ENCODE assay signal across 20 cellular contexts in genomic region chr1:69992594-69992993, GRCh38.
A peak's percentile ranks its signal among the peaks of the same experiment; 100 is the strongest.
DNase-seq lines count a peak whose midpoint lies in the region; ATAC-seq, FAIRE-seq and TF ChIP-seq lines count a peak whose summit lies in the region.
"Had no signal": no experiment of that assay in that cellular context is flagged by ENCODE, and none has a peak within 500 bp of the region (broad histone marks: within the 10 kb centered on the region; RNA-seq: fewer than 3 reads in every experiment).

No MANE protein-coding gene starts in this region.

- H2BK20ac ChIP-seq in IMR-90 (ENCODE audit: low read depth, low read length): no peak overlapping the region

- no peak overlapping the region for H4K91ac ChIP-seq in IMR-90 (ENCODE audit: insufficient read depth, low read depth, low read length)

- dilution Hi-C loops in IMR-90 (cut with HindIII; ENCODE audit: low sequenced_read_pairs, unreplicated experiment): no loop called here

- H3K27ac ChIP-seq in A549: no peak overlapping the region
- H3K27ac ChIP-seq in IMR-90 (ENCODE audit: insufficient read depth, low read length): no peak overlapping the region
- H3K27ac ChIP-seq in K562 (ENCODE audit: extremely low read depth, low read depth, low read length): no peak overlapping the region
- H3K27ac ChIP-seq in tibial artery: peak overlapping the region; percentile 60 to 64
- no peak overlapping the region for H3K27ac ChIP-seq in mesendoderm (ENCODE audit: low read depth, low read length)
- H3K27ac ChIP-seq: GM23248 had no signal

- POLR2A ChIA-PET in A549 (lab: Yijun Ruan, JAX) (no interaction called here), IMR-90 (lab: Charles Lee; ENCODE audit: unreplicated experiment) (no interaction called here), K562 (lab: Yijun Ruan, JAX) (no interaction called here)

- H3K9me3 ChIP-seq in A549 (no peaks in the 10 kb centered on the region), IMR-90 (ENCODE audit: control insufficient read depth, insufficient read depth, low read length) (no peaks in the 10 kb centered on the region), K562 (replicated peaks; ENCODE audit: control insufficient read depth, insufficient read depth, low read depth, low read length) (no peaks in the 10 kb centered on the region), tibial artery (no peaks in the 10 kb centered on the region)

- H2BK5ac ChIP-seq in IMR-90 (ENCODE audit: low read depth, low read length, poor library complexity, severe bottlenecking): no peak overlapping the region
- H2BK5ac ChIP-seq in mesendoderm (ENCODE audit: low read length): no peak overlapping the region

- H3K4me1 ChIP-seq in A549: no peaks in the 10 kb centered on the region
- no peaks in the 10 kb centered on the region for H3K4me1 ChIP-seq in IMR-90 (ENCODE audit: control insufficient read depth, insufficient read depth, low read length)
- H3K4me1 ChIP-seq in K562 (replicated peaks in 1 of 2; ENCODE audit: control insufficient read depth in 2 of 2, insufficient read depth in 2 of 2, low read length in 2 of 2): no peaks in the 10 kb centered on the region
- peaks cover 0 to 39% (median 2%) of the 10 kb centered on the region in 4 donors for H3K4me1 ChIP-seq in tibial artery
- no peaks in the 10 kb centered on the region for H3K4me1 ChIP-seq in mesendoderm (ENCODE audit: control insufficient read depth, low read depth, low read length)

- H2BK15ac ChIP-seq in IMR-90 (ENCODE audit: low read depth, low read length): no peak overlapping the region
- H2BK15ac ChIP-seq in mesendoderm (replicated peaks; ENCODE audit: low read depth): no peak overlapping the region

- H4K5ac ChIP-seq in IMR-90 (ENCODE audit: low read depth, low read length) (no peak overlapping the region), mesendoderm (ENCODE audit: low read length) (no peak overlapping the region)

- TF ChIP-seq EP300 in A549 (IDR thresholded peaks at IDR 0.05): no peak
- TF ChIP-seq EP300 in K562 (IDR thresholded peaks at IDR 0.05; ENCODE audit: low read length): no peak

- H3K36me3 ChIP-seq in IMR-90 (ENCODE audit: control insufficient read depth, insufficient read depth, low read length) (no peaks in the 10 kb centered on the region), K562 (ENCODE audit: control insufficient read depth, insufficient read depth, low read length) (no peaks in the 10 kb centered on the region), tibial artery (no peaks in the 10 kb centered on the region), mesendoderm (ENCODE audit: control insufficient read depth, insufficient read depth, low read length) (no peaks in the 10 kb centered on the region)

- H4K8ac ChIP-seq in IMR-90 (ENCODE audit: low read depth in 2 of 2, low read length in 2 of 2) (no peak overlapping the region), mesendoderm (ENCODE audit: low read depth, low read length) (no peak overlapping the region)

- no peak for DNase-seq in A549 (ENCODE audit: low read depth in 1 of 2, low spot score in 1 of 2)
- no peak for DNase-seq in IMR-90
- DNase-seq in K562 (ENCODE audit: extremely low read depth in 1 of 4, low spot score in 3 of 4): no peak
- no peak for DNase-seq in tibial artery
- no peak for DNase-seq in NCI-H2171 (lab: John Stamatoyannopoulos, UW)
- DNase-seq in mesendoderm: no peak
- DNase-seq: 8988T; C1 segment of cervical spinal cord; Calu3; CD4-positive, alpha-beta memory T cell; COR-L47; DMS153; DND-41; GM23248; H9 had no signal

- H3K9me1 ChIP-seq in IMR-90 (ENCODE audit: insufficient read depth, low read length) (no peaks in the 10 kb centered on the region), K562 (ENCODE audit: control insufficient read depth, insufficient read depth, low read length) (no peaks in the 10 kb centered on the region)

- ATAC-seq in A549: no peak
- ATAC-seq in IMR-90 (ENCODE audit: low read depth): no peak
- ATAC-seq in K562: no peak
- ATAC-seq in GM18873 (IDR thresholded peaks at IDR 0.05; ENCODE audit: low FRiP score, unreplicated experiment): no peak
- ATAC-seq: HCT116 had no signal

- H3K9ac ChIP-seq in IMR-90 (ENCODE audit: low read depth, low read length) (no peak overlapping the region), K562 (ENCODE audit: insufficient read depth in 1 of 2, low read depth in 2 of 2, low read length in 2 of 2) (no peak overlapping the region), mesendoderm (ENCODE audit: low read length) (no peak overlapping the region)
- H3K9ac ChIP-seq: GM23248 had no signal

- BruUV-seq in IMR-90 (replicated peaks; lab: Mats Ljungman, UMichigan) (no TSS peak), K562 (replicated peaks; lab: Mats Ljungman, UMichigan) (no TSS peak)

- FAIRE-seq in A549 (lab: Jason Lieb, UNC) (no peak), K562 (lab: Jason Lieb, UNC) (no peak)
- FAIRE-seq: G401.6, GM12892, GM19239 had no signal

- in situ Hi-C loops in IMR-90 (cut with MboI; ENCODE audit: low sequenced_read_pairs): no loop called here
- in situ Hi-C loops in K562 (cut with MboI): no loop called here

- TF ChIP-seq POLR2A in A549 (IDR thresholded peaks at IDR 0.05; ENCODE audit: low read length) (no peak), IMR-90 (IDR thresholded peaks at IDR 0.05; ENCODE audit: low read depth, low read length) (no peak), K562 (conservative IDR thresholded peaks at IDR 0.05) (no peak)

- TF ChIP-seq RAD21 in A549 (conservative IDR thresholded peaks at IDR 0.05 in 1 of 2, IDR thresholded peaks at IDR 0.05 in 1 of 2): no peak
- TF ChIP-seq RAD21 in IMR-90 (IDR thresholded peaks at IDR 0.05; ENCODE audit: low read length): no peak
- no peak for TF ChIP-seq RAD21 in K562 (CRISPR knock-in tag; conservative IDR thresholded peaks at IDR 0.05 in 1 of 2, IDR thresholded peaks at IDR 0.05 in 1 of 2)

- no peaks in the 10 kb centered on the region for H3K27me3 ChIP-seq in IMR-90 (ENCODE audit: control insufficient read depth, insufficient read depth, low read length)
- H3K27me3 ChIP-seq in K562 (ENCODE audit: control insufficient read depth in 2 of 2, insufficient read depth in 2 of 2, low read length in 2 of 2): no peaks in the 10 kb centered on the region
- no peaks in the 10 kb centered on the region for H3K27me3 ChIP-seq in tibial artery
- no peaks in the 10 kb centered on the region for H3K27me3 ChIP-seq in mesendoderm (ENCODE audit: insufficient read depth, low read length, poor library complexity)

- H3K4me2 ChIP-seq in A549: no peak overlapping the region
- no peak overlapping the region for H3K4me2 ChIP-seq in IMR-90 (ENCODE audit: low read depth, low read length)
- H3K4me2 ChIP-seq in K562 (ENCODE audit: insufficient read depth, low read length): no peak overlapping the region
- H3K4me2 ChIP-seq in mesendoderm (ENCODE audit: low read length): no peak overlapping the region

- H3K23ac ChIP-seq in IMR-90 (ENCODE audit: low read depth, low read length): no peak overlapping the region
- H3K23ac ChIP-seq in mesendoderm (ENCODE audit: low read length): no peak overlapping the region

- H3K79me1 ChIP-seq in IMR-90 (ENCODE audit: low read depth in 1 of 2, low read length in 2 of 2): no peaks in the 10 kb centered on the region
- no peaks in the 10 kb centered on the region for H3K79me1 ChIP-seq in mesendoderm (ENCODE audit: low read length)

- H4K20me1 ChIP-seq in IMR-90 (ENCODE audit: insufficient read depth, low read length): no peaks in the 10 kb centered on the region
- H4K20me1 ChIP-seq in K562 (replicated peaks; ENCODE audit: control insufficient read depth, insufficient read depth, low read length): no peaks in the 10 kb centered on the region

- H3K4me3 ChIP-seq in A549 (no peak overlapping the region), IMR-90 (ENCODE audit: insufficient read depth, low read depth, low read length) (no peak overlapping the region), K562 (no peak overlapping the region), tibial artery (no peak overlapping the region), mesendoderm (ENCODE audit: low read length) (no peak overlapping the region)
- H3K4me3 ChIP-seq: GM23248 had no signal

- H3K56ac ChIP-seq in IMR-90 (ENCODE audit: extremely low read depth, insufficient read depth, low read length) (no peak overlapping the region), mesendoderm (ENCODE audit: low read length) (no peak overlapping the region)

- intact Hi-C loops in IMR-90 (cut with micrococcal nuclease): no loop called here
- intact Hi-C loops in K562 (cut with micrococcal nuclease): no loop called here
- intact Hi-C loops in tibial artery (cut with DNase I; ENCODE audit: low total_unique reads): no loop called here

- H2AK9ac ChIP-seq in IMR-90 (replicated peaks; ENCODE audit: low read depth, low read length, poor library complexity): no peak overlapping the region

- no peak for TF ChIP-seq CTCF in A549 (IDR thresholded peaks at IDR 0.05)
- TF ChIP-seq CTCF in IMR-90 (conservative IDR thresholded peaks at IDR 0.05; ENCODE audit: low read depth, low read length): no peak
- TF ChIP-seq CTCF in K562 (IDR thresholded peaks at IDR 0.05 in 2 of 3, conservative IDR thresholded peaks at IDR 0.05 in 1 of 3; ENCODE audit: insufficient read depth in 2 of 3, low read depth in 1 of 3, low read length in 3 of 3): no peak
- TF ChIP-seq CTCF in tibial artery (IDR thresholded peaks at IDR 0.05): no peak

- CTCF ChIA-PET in A549 (lab: Yijun Ruan, JAX) (no interaction called here), IMR-90 (lab: Yijun Ruan, JAX) (no interaction called here), K562 (lab: Yijun Ruan, JAX; ENCODE audit: low intra/inter-chr PET ratio) (no interaction called here)

- H3K79me2 ChIP-seq in K562 (ENCODE audit: control insufficient read depth, insufficient read depth, low read length) (no peaks in the 10 kb centered on the region), mesendoderm (ENCODE audit: control insufficient read depth, insufficient read depth, low read length) (no peaks in the 10 kb centered on the region)

- no peak overlapping the region for H2AFZ ChIP-seq in IMR-90 (replicated peaks; ENCODE audit: low read length, poor library complexity)
- H2AFZ ChIP-seq in K562 (ENCODE audit: low read depth, low read length): no peak overlapping the region
- H2AFZ ChIP-seq: GM23248 had no signal

- no peak overlapping the region for H3K14ac ChIP-seq in IMR-90 (replicated peaks; ENCODE audit: low read depth, low read length)

- WGBS in A549 (ENCODE audit: missing lambda C conversion rate): 6% methylated on average over 3 of the region's 3 CpGs
- 63% methylated on average over 2 of the region's 3 CpGs; no CpG with 5 or more reads in 1 of the 2 experiments for WGBS in IMR-90 (ENCODE audit: extremely low coverage in 2 of 2, insufficient read length in 1 of 2), 2 experiments
- 0% methylated on average over 3 of the region's 3 CpGs for WGBS in K562 (ENCODE audit: insufficient coverage, low coverage, missing lambda C conversion rate)
- no CpG with 5 or more reads among the region's 3 CpGs for WGBS in mesendoderm (ENCODE audit: extremely low coverage, insufficient coverage, low lambda C conversion rate)

- H3K18ac ChIP-seq in IMR-90 (ENCODE audit: low read depth, low read length) (no peak overlapping the region), mesendoderm (ENCODE audit: low read length) (no peak overlapping the region)

- H3K4ac ChIP-seq in IMR-90 (ENCODE audit: low read depth, low read length) (no peak overlapping the region), mesendoderm (ENCODE audit: low read depth, low read length) (no peak overlapping the region)

- H2BK120ac ChIP-seq in IMR-90 (ENCODE audit: low read depth, low read length): no peak overlapping the region
- no peak overlapping the region for H2BK120ac ChIP-seq in mesendoderm (ENCODE audit: low read depth, low read length)

- H2AK5ac ChIP-seq in IMR-90 (ENCODE audit: low read depth, low read length) (no peak overlapping the region), mesendoderm (ENCODE audit: low read length) (no peak overlapping the region)

Comparison
In these comparisons a context has a peak if more than half of its experiments do, and no peak if none do; other contexts are left out.
1. H3K27ac ChIP-seq: peak in tibial artery (2 of 2); none in A549 (0 of 2), IMR-90 (single experiment), K562 (single experiment) and mesendoderm (single experiment).
2. Of the 35 proteins assayed by ChIP-seq in both K562 and A549: peak only in K562: none; only in A549: none; in both: MAFK; in neither: 34.